ENCODE assay signal across 8 cellular contexts in genomic region chr2:11248-11941, GRCh38. TPM values are rescaled to one million over a fixed set of nuclear protein-coding genes. Genes with fewer than 3 reads are reported as not detected.
DNase-seq lines count a peak whose midpoint lies in the region; ATAC-seq, FAIRE-seq and TF ChIP-seq lines count a peak whose summit lies in the region.

No MANE protein-coding gene starts in this region.

- H3K9ac ChIP-seq in H9 (ENCODE audit: extremely low read depth, insufficient read length, low read length) (no peak overlapping the region), kidney (ENCODE audit: low read length in 2 of 2) (no peak overlapping the region)

- H3K9me3 ChIP-seq in H9 (ENCODE audit: control insufficient read depth, low read depth, low read length) (no peaks in the 10 kb centered on the region), T-helper 17 cell (ENCODE audit: control insufficient read depth, low read length, poor library complexity, severe bottlenecking) (no peaks in the 10 kb centered on the region), ascending aorta (no peaks in the 10 kb centered on the region), kidney (ENCODE audit: control insufficient read depth in 1 of 2, low read length in 2 of 2) (no peaks in the 10 kb centered on the region)

- TF ChIP-seq CTCF in H9 (conservative IDR thresholded peaks at IDR 0.05) (peak; percentile 100), ascending aorta (IDR thresholded peaks at IDR 0.05) (peak; percentile 67 to 75 (median 73)), kidney (IDR thresholded peaks at IDR 0.05; ENCODE audit: borderline replicate concordance, extremely low read depth, insufficient read depth) (peak; percentile 28)

- peaks cover 3 to 12% (median 3%) of the 10 kb centered on the region in 3 experiments for H3K36me3 Mint-ChIP-seq in H9 (ENCODE audit: insufficient read depth in 1 of 3, low read depth in 3 of 3)
- H3K36me3 Mint-ChIP-seq in T-helper 17 cell (ENCODE audit: low read depth), result no peaks in the 10 kb centered on the region

- no peak overlapping the region for H2AFZ ChIP-seq in H9 (ENCODE audit: low read length)

- DNase-seq in H9, result peak; percentile 97
- peak; percentile 46 to 55 (median 53) for DNase-seq in T-helper 17 cell
- peak in 1 of 2 donors; percentile 78 for DNase-seq in ascending aorta (ENCODE audit: low spot score in 2 of 2)
- peak; percentile 88 for DNase-seq in kidney
- DNase-seq in stimulated activated CD4-positive, alpha-beta T cell treated with anti-CD3 and anti-CD28 coated beads, Interleukin-4, amount 100 ng/mL, for 24 hours, result peak; percentile 67
- DNase-seq in SIG-M5 (lab: John Stamatoyannopoulos, UW), result no peak
- no peak for DNase-seq in SHP77 treated with DMSO at 0.1 percent for 48 hours (lab: John Stamatoyannopoulos, UW)

- no peak overlapping the region for H3K4ac ChIP-seq in H9 (ENCODE audit: low read depth, low read length)

- H2BK15ac ChIP-seq in H9 (ENCODE audit: low read depth, low read length), result no peak overlapping the region

- H3K56ac ChIP-seq in H9 (ENCODE audit: insufficient read length, low read depth, low read length), result no peak overlapping the region

- peak overlapping the region; percentile 20 for H3K4me2 ChIP-seq in H9 (ENCODE audit: insufficient read depth, insufficient read length, low read length)

- no peak for FAIRE-seq in kidney (lab: Jason Lieb, UNC)

- H2AK5ac ChIP-seq in H9 (ENCODE audit: insufficient read length, low read length), result no peak overlapping the region

- no peaks in the 10 kb centered on the region for H3K4me1 Mint-ChIP-seq in H9
- no peaks in the 10 kb centered on the region for H3K4me1 Mint-ChIP-seq in T-helper 17 cell

- H3K27me3 Mint-ChIP-seq in H9 (ENCODE audit: low read depth), result no peaks in the 10 kb centered on the region; the same call in 1 of the 2 replicates
- H3K27me3 Mint-ChIP-seq in T-helper 17 cell, result peaks cover 14% of the 10 kb centered on the region

- H3K23ac ChIP-seq in H9 (ENCODE audit: insufficient read length, low read depth, low read length), result no peak overlapping the region

- no peaks in the 10 kb centered on the region for H3K27me3 ChIP-seq in H9 (ENCODE audit: insufficient read depth, low read length)
- no peaks in the 10 kb centered on the region for H3K27me3 ChIP-seq in ascending aorta

- H3K9me3 Mint-ChIP-seq in H9, result peaks cover 27% of the 10 kb centered on the region in 2 experiments

- intact Hi-C loops in ascending aorta (cut with DNase I) (no loop called here), kidney (cut with DNase I) (no loop called here)

- ATAC-seq in T-helper 17 cell (peak; percentile 87), GM18520 (IDR thresholded peaks at IDR 0.05; ENCODE audit: unreplicated experiment) (no peak)

- no peaks in the 10 kb centered on the region for H3K79me2 ChIP-seq in H9 (ENCODE audit: insufficient read depth, low read length)

- H3K14ac ChIP-seq in H9 (ENCODE audit: insufficient read depth, low read length), result no peak overlapping the region

- no peak overlapping the region for H4K5ac ChIP-seq in H9 (ENCODE audit: insufficient read length, low read depth, low read length)

- H4K20me1 ChIP-seq in H9 (ENCODE audit: control insufficient read depth, insufficient read depth, insufficient read length), result no peaks in the 10 kb centered on the region

- H3K4me1 ChIP-seq in H9 (ENCODE audit: insufficient read depth, low read length) (no peaks in the 10 kb centered on the region), ascending aorta (no peaks in the 10 kb centered on the region), kidney (ENCODE audit: control insufficient read depth in 1 of 2, insufficient read depth in 1 of 2, low read depth in 1 of 2, low read length in 2 of 2) (no peaks in the 10 kb centered on the region)

- no peak overlapping the region for H2BK5ac ChIP-seq in H9 (ENCODE audit: insufficient read length, low read length)

- no peaks in the 10 kb centered on the region for H3K36me3 ChIP-seq in ascending aorta
- H3K36me3 ChIP-seq in kidney (ENCODE audit: control insufficient read depth in 1 of 2, insufficient read depth in 2 of 2, low read length in 2 of 2), result no peaks in the 10 kb centered on the region

- no peak overlapping the region for H3K27ac Mint-ChIP-seq in H9
- no peak overlapping the region for H3K27ac Mint-ChIP-seq in T-helper 17 cell

- H3K23me2 ChIP-seq in H9 (ENCODE audit: insufficient read length, low read depth, low read length, poor library complexity, severe bottlenecking), result no peaks in the 10 kb centered on the region

- H2BK20ac ChIP-seq in H9 (ENCODE audit: low read depth, low read length, poor library complexity, severe bottlenecking), result no peak overlapping the region

- H3K79me1 ChIP-seq in H9 (ENCODE audit: insufficient read depth, low read depth, low read length, poor library complexity, severe bottlenecking), result no peaks in the 10 kb centered on the region

- H3K4me3 ChIP-seq in ascending aorta (no peak overlapping the region), kidney (ENCODE audit: low read length in 2 of 2) (no peak overlapping the region)

- H3K27ac ChIP-seq in H9 (ENCODE audit: insufficient read length, low read depth, low read length), result no peak overlapping the region
- H3K27ac ChIP-seq in ascending aorta, result no peak overlapping the region
- H3K27ac ChIP-seq in kidney (ENCODE audit: low read depth in 2 of 2, low read length in 2 of 2), result no peak overlapping the region

- no peak overlapping the region for H3T11ph ChIP-seq in H9 (ENCODE audit: low read length)

- no peak overlapping the region for H4K91ac ChIP-seq in H9 (ENCODE audit: insufficient read length, low read depth, low read length)

- no peak overlapping the region for H2BK120ac ChIP-seq in H9 (ENCODE audit: low read depth, low read length, poor library complexity, severe bottlenecking)

- H2BK12ac ChIP-seq in H9 (ENCODE audit: insufficient read length, low read depth, low read length), result no peak overlapping the region

- WGBS in H9 (ENCODE audit: extremely low coverage, insufficient read length, low lambda C conversion rate), result no CpG with 5 or more reads among the region's 54 CpGs

- H3K18ac ChIP-seq in H9 (ENCODE audit: insufficient read length, low read depth, low read length), result no peak overlapping the region

- peak overlapping the region; percentile 52 to 63; a peak in 4 of 5 replicates for H3K4me3 Mint-ChIP-seq in H9
- peak overlapping the region; percentile 34 for H3K4me3 Mint-ChIP-seq in T-helper 17 cell

- no peak overlapping the region for H4K8ac ChIP-seq in H9 (replicated peaks; ENCODE audit: insufficient read length, low read depth, low read length)

RNA-seq across cellular contexts. Expression of gene FAM110C, which starts 34.9 kb away (rescaled TPM):
- 3.4 and 3.6 TPM in 2 replicates for total RNA-seq in H9 (2021)
- under 1 TPM; 0.22 to 0.26 TPM for total RNA-seq in T-helper 17 cell
- total RNA-seq in ascending aorta, result 0.43 TPM
- total RNA-seq in kidney, result 48.7 TPM
- 8.3 TPM for polyA plus RNA-seq in kidney (ENCODE audit: insufficient read depth, low read depth, low replicate concordance)

Comparison
In these comparisons a context has a peak if more than half of its experiments do, and no peak if none do; other contexts are left out.
1. DNase-seq: peak in H9 (single experiment), T-helper 17 cell (3 of 3), kidney (single experiment) and stimulated activated CD4-positive, alpha-beta T cell treated with anti-CD3 and anti-CD28 coated beads, Interleukin-4, amount 100 ng/mL, for 24 hours (single experiment); none in SIG-M5 (single experiment) and SHP77 treated with DMSO at 0.1 percent for 48 hours (single experiment).
2. CTCF ChIP-seq: peak in every context shown above with its lines; median percentile 100 in H9; 73 in ascending aorta; 28 in kidney.
3. RNA of gene FAM110C, which starts 34.9 kb away (total RNA-seq): 48.7 TPM in kidney (single experiment); 3.4 to 3.6 TPM in H9, 0.43 TPM in ascending aorta (single experiment) and 0.22 to 0.26 TPM in T-helper 17 cell; every median in the first group is over 10 times any median in the second.